Comparison of ENCODE assay signal across 9 cellular contexts in genomic region chr3:134291300-134292254, GRCh38. TPM values are rescaled to one million over a fixed set of nuclear protein-coding genes. Genes with fewer than 3 reads are reported as not detected.
DNase-seq lines count a peak whose midpoint lies in the region; ATAC-seq, FAIRE-seq and TF ChIP-seq lines count a peak whose summit lies in the region.
"Had no signal": no experiment of that assay in that cellular context is flagged by ENCODE, and none has a peak within 500 bp of the region (broad histone marks: within the 10 kb centered on the region; RNA-seq: fewer than 3 reads in every experiment).

No MANE protein-coding gene starts in this region.

- peaks cover 6% of the 10 kb centered on the region for H3K9me3 ChIP-seq in A673 (ENCODE audit: low read depth, low read length, poor library complexity, severe bottlenecking)
- no peaks in the 10 kb centered on the region for H3K9me3 ChIP-seq in H1 (ENCODE audit: insufficient read depth in 2 of 2, low read depth in 1 of 2, low read length in 1 of 2)
- H3K9me3 ChIP-seq in mucosa of descending colon = no peaks in the 10 kb centered on the region

- TF ChIP-seq EP300 in H1 (IDR thresholded peaks at IDR 0.05; ENCODE audit: borderline replicate concordance in 1 of 2, low read depth in 2 of 2, low read length in 2 of 2) = no peak

- H3K14ac ChIP-seq in H1 (ENCODE audit: insufficient read length) = no peak overlapping the region

- no peak overlapping the region for H3K4me2 ChIP-seq in H1 (ENCODE audit: insufficient read depth in 1 of 2, low read depth in 2 of 2, low read length in 2 of 2)

- H2AFZ ChIP-seq in H1 (ENCODE audit: low read length) = peak overlapping the region; percentile 82

- H2BK5ac ChIP-seq in H1 (ENCODE audit: low read depth, low read length) = no peak overlapping the region

- peak; percentile 35 for ATAC-seq in mucosa of descending colon

- intact Hi-C loops in A673 (cut with micrococcal nuclease; ENCODE audit: unreplicated experiment) = no loop called here
- intact Hi-C loops in mucosa of descending colon (cut with DNase I, micrococcal nuclease) = no loop called here

- H4K91ac ChIP-seq in H1 (replicated peaks; ENCODE audit: insufficient read length, low read length) = no peak overlapping the region

- H3K27ac ChIP-seq in A673 (ENCODE audit: low read depth, low read length, poor library complexity, severe bottlenecking) = no peak overlapping the region
- no peak overlapping the region for H3K27ac ChIP-seq in H1 (ENCODE audit: low read depth, low read length)

- H4K20me1 ChIP-seq in H1 (replicated peaks in 1 of 2; ENCODE audit: control insufficient read depth in 1 of 2, insufficient read depth in 2 of 2, low read length in 2 of 2) = no peaks in the 10 kb centered on the region

- no peak for TF ChIP-seq POLR2A in H1 (IDR thresholded peaks at IDR 0.05; ENCODE audit: control extremely low read depth in 1 of 2, low read depth in 2 of 2, low read length in 2 of 2)

- H3K36me3 ChIP-seq in A673 (ENCODE audit: insufficient read depth, low read length, poor library complexity, severe bottlenecking) = no peaks in the 10 kb centered on the region
- H3K36me3 ChIP-seq in H1 (ENCODE audit: control insufficient read depth in 2 of 4, insufficient read depth in 4 of 4, low read length in 3 of 4) = no peaks in the 10 kb centered on the region
- no peaks in the 10 kb centered on the region for H3K36me3 ChIP-seq in mucosa of descending colon (ENCODE audit: low read depth)

- FAIRE-seq in H1 (lab: Jason Lieb, UNC) = no peak

- no peak overlapping the region for H3K56ac ChIP-seq in H1 (replicated peaks; ENCODE audit: insufficient read length, low read depth, low read length)

- H3K9ac ChIP-seq in H1 (replicated peaks in 1 of 4; ENCODE audit: extremely low read depth in 1 of 4, low read depth in 3 of 4, low read length in 3 of 4) = no peak overlapping the region

- H2BK12ac ChIP-seq in H1 (ENCODE audit: low read depth, low read length) = no peak overlapping the region

- CTCF ChIA-PET in A673 (lab: Charles Lee) (no interaction called here), H1 (lab: Charles Lee; ENCODE audit: partially characterized antibody) (no interaction called here)

- H3K79me1 ChIP-seq in H1 (ENCODE audit: low read depth, low read length) = no peaks in the 10 kb centered on the region

- no peak overlapping the region for H4K8ac ChIP-seq in H1 (ENCODE audit: extremely low read depth, insufficient read depth, low read length)

- peaks cover 10% of the 10 kb centered on the region for H3K4me1 ChIP-seq in A673 (ENCODE audit: insufficient read depth, low read length, poor library complexity, severe bottlenecking)
- H3K4me1 ChIP-seq in H1 (replicated peaks in 1 of 4; ENCODE audit: control insufficient read depth in 3 of 4, insufficient read depth in 4 of 4, low read length in 3 of 4) = no peaks in the 10 kb centered on the region
- no peaks in the 10 kb centered on the region for H3K4me1 ChIP-seq in mucosa of descending colon (ENCODE audit: low read depth)

- DNase-seq in A673 (ENCODE audit: low spot score) (peak; percentile 47), NCI-H1092 (lab: John Stamatoyannopoulos, UW) (peak; percentile 38), H1 (ENCODE audit: low read depth in 1 of 2, low spot score in 2 of 2) (peak in 1 of 2 experiments; percentile 26), mucosa of descending colon (peak in 1 of 3 donors; percentile 50), LoVo (ENCODE audit: low spot score) (no peak), NCI-H1694 (lab: John Stamatoyannopoulos, UW) (no peak)
- no peak for DNase-seq in stimulated activated CD4-positive, alpha-beta T cell treated with anti-CD3 and anti-CD28 coated beads, Interleukin-4, amount 100 ng/mL, for 24 hours
- no peak for DNase-seq in stimulated activated naive CD4-positive, alpha-beta T cell (lab: John Stamatoyannopoulos, UW)
- DNase-seq: activated T-cell treated with anti-CD3 and anti-CD28 coated beads for 4 hours had no signal

- H2AK5ac ChIP-seq in H1 (ENCODE audit: low read depth, low read length) = no peak overlapping the region

- no peak for TF ChIP-seq CTCF in A673 (conservative IDR thresholded peaks at IDR 0.05; ENCODE audit: low read depth, low read length)
- no peak for TF ChIP-seq CTCF in H1 (IDR thresholded peaks at IDR 0.05; ENCODE audit: control extremely low read depth in 1 of 3, insufficient read depth in 1 of 3, low read depth in 1 of 3, low read length in 3 of 3)
- TF ChIP-seq CTCF in mucosa of descending colon (IDR thresholded peaks at IDR 0.05) = no peak

- H3K23me2 ChIP-seq in H1 (ENCODE audit: low read depth, low read length) = no peaks in the 10 kb centered on the region

- no peak overlapping the region for H3K18ac ChIP-seq in H1 (ENCODE audit: extremely low read depth, low read length)

- no peak overlapping the region for H3K4ac ChIP-seq in H1 (replicated peaks; ENCODE audit: insufficient read length, low read depth, low read length)

- H2BK120ac ChIP-seq in H1 (replicated peaks; ENCODE audit: low read depth, low read length) = no peak overlapping the region

- POLR2A ChIA-PET in A673 (lab: Charles Lee; ENCODE audit: low non-redundant PET) (no interaction called here), H1 (lab: Charles Lee; ENCODE audit: partially characterized antibody) (no interaction called here)

- 75% methylated on average over 4 of the region's 4 CpGs; no CpG with 5 or more reads in 1 of the 2 experiments for WGBS in H1 (ENCODE audit: extremely low coverage in 1 of 2, insufficient coverage in 1 of 2, insufficient read length in 1 of 2, insufficient replicate concordance in 2 of 2, low coverage in 1 of 2, low lambda C conversion rate in 2 of 2, missing lambda C conversion rate in 1 of 2), 2 experiments

- TF ChIP-seq RAD21 in H1 (IDR thresholded peaks at IDR 0.05 in 1 of 2, conservative IDR thresholded peaks at IDR 0.05 in 1 of 2; ENCODE audit: low read depth in 2 of 2, low read length in 2 of 2) = no peak

- H3K4me3 ChIP-seq in A673 (ENCODE audit: low read depth, low read length, poor library complexity, severe bottlenecking) (no peak overlapping the region), H1 (ENCODE audit: extremely low read depth in 1 of 4, insufficient read depth in 2 of 4, low read depth in 3 of 4, low read length in 4 of 4) (no peak overlapping the region), mucosa of descending colon (no peak overlapping the region)

- no peak overlapping the region for H2BK15ac ChIP-seq in H1 (ENCODE audit: low read length)

- H3K23ac ChIP-seq in H1 (ENCODE audit: insufficient read length) = no peak overlapping the region

- no peak overlapping the region for H4K5ac ChIP-seq in H1 (ENCODE audit: insufficient read length, low read depth, low read length)

- no TSS peak for BruUV-seq in A673 (replicated peaks; lab: Mats Ljungman, UMichigan)

- H3K27me3 ChIP-seq in A673 (replicated peaks; ENCODE audit: insufficient read depth, low read depth, low read length, poor library complexity) (no peaks in the 10 kb centered on the region), H1 (replicated peaks in 1 of 4; ENCODE audit: control insufficient read depth in 3 of 4, extremely low read depth in 1 of 4, insufficient read depth in 3 of 4, low read length in 3 of 4) (no peaks in the 10 kb centered on the region)

- H3K79me2 ChIP-seq in H1 (ENCODE audit: control insufficient read depth in 1 of 2, insufficient read depth in 2 of 2, low read length in 2 of 2) = no peaks in the 10 kb centered on the region

- no peak overlapping the region for H2BK20ac ChIP-seq in H1 (ENCODE audit: low read length)

TF ChIP-seq in H1, 55 proteins besides CTCF, POLR2A, EP300 and RAD21:
- TF ChIP-seq TAF7 (optimal IDR thresholded peaks at IDR 0.05; ENCODE audit: borderline replicate concordance, low read depth, low read length) (no peak), CEBPB (IDR thresholded peaks at IDR 0.05; ENCODE audit: low read depth, low read length) (peak; percentile 78), ATF3 (IDR thresholded peaks at IDR 0.05; ENCODE audit: insufficient read depth, low read depth, low read length) (0 out of 2 replicates have a peak, but pooled peaks have one; percentile 12)

RNA-seq across cellular contexts. Expression of gene RYK, which starts 40.9 kb away (rescaled TPM):
- total RNA-seq in A673 (2021) (47.8 and 48.9 TPM in 2 replicates), mucosa of descending colon (10 to 100 TPM; 36.3 to 80.6 (median 43.7) TPM)
- 63.8 and 66.9 TPM in 2 replicates for total RNA-seq in H1 (2021; fragmentation: NEBNext Ultra II Directional; extraction: Animal tissue kit (Norgen Biotek cat#: 25700))
- polyA plus RNA-seq in H1 (2011; rRNA removed) = 22.0 and 30.5 TPM in 2 replicates
- polyA plus RNA-seq in H1 (2011; cell fraction: cytosol; rRNA removed) = 32.4 TPM
- polyA plus RNA-seq in H1 (2011; cell fraction: nucleus; rRNA removed) = 58.9 TPM
- polyA plus RNA-seq in H1 (2012, experiment 1 of 2) = 31.9 to 56.8 TPM (median 40.2 TPM) in 4 replicates
- polyA plus RNA-seq in H1 (2012, experiment 2 of 2) = 6.5 TPM
- 84.7 TPM for polyA plus RNA-seq in H1 (2013, experiment 1 of 2)
- polyA plus RNA-seq in H1 (2013, experiment 2 of 2) = 87.1 TPM
- polyA minus RNA-seq in H1 (2011; rRNA and poly(A)+ RNA removed) = 71.7 and 103 TPM in 2 replicates
- 21.0 TPM for polyA minus RNA-seq in H1 (2011; cell fraction: cytosol; rRNA and poly(A)+ RNA removed)
- polyA minus RNA-seq in H1 (2011; cell fraction: nucleus; rRNA and poly(A)+ RNA removed) = 79.4 TPM

Comparison
In these comparisons a context has a peak if more than half of its experiments do, and no peak if none do; other contexts are left out.
1. DNase-seq: peak in A673 (single experiment) and NCI-H1092 (single experiment); none in stimulated activated CD4-positive, alpha-beta T cell treated with anti-CD3 and anti-CD28 coated beads, Interleukin-4, amount 100 ng/mL, for 24 hours (single experiment), stimulated activated naive CD4-positive, alpha-beta T cell (0 of 6), LoVo (single experiment) and NCI-H1694 (single experiment).